13 cellular contexts compared by ENCODE assay signal in the genomic region with DNA sequence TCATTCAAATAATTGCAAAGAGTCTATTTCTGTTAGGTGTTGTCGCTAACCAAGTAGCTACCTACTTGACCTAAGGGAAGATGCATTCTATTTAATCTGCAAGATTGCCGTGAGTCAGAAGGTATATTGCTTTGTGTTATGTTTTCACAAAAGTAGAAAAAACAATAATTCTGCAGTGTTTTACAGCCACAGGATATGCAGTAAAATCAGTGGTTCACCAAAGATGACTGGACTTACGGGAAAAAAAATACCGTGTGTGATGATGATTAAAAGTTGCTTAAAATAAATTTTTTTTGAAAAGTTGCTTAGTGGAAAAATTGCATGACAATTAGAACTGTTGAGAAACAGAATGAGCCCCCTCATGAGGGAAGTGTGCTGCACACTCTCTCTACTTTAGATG.
"Had no signal": no experiment of that assay in that cellular context is flagged by ENCODE, and none has a peak within 500 bp of the region (broad histone marks: within the 10 kb centered on the region; RNA-seq: fewer than 3 reads in every experiment).

No MANE protein-coding gene starts in this region.

- H3K4me3 ChIP-seq: ovary, tibial artery, vagina had no signal

- DNase-seq: activated CD8-positive, alpha-beta memory T cell treated with anti-CD3 and anti-CD28 coated beads, Interleukin-2, amount 10 ng/mL, durations not matched to agents 7 days and 5 days; activated gamma-delta T cell; activated T-cell treated with anti-CD3 and anti-CD28 coated beads, Interleukin-2, amount 50 U/mL, for 4 hours; aorta; erythroblast; hippocampal formation; left ventricle myocardium superior; mesendoderm; ovary; tibial artery had no signal

- H3K36me3 ChIP-seq: ovary, tibial artery, vagina had no signal

- H3K9me3 ChIP-seq: ovary, tibial artery, vagina had no signal

- H3K9me3 Mint-ChIP-seq: activated T-cell treated with anti-CD3 and anti-CD28 coated beads, Interleukin-2, amount 50 U/mL, for 4 hours; stimulated activated effector memory CD8-positive, alpha-beta T cell treated with anti-CD3 and anti-CD28 coated beads, Interleukin-12 subunit alpha, Interleukin-12 subunit beta, amount 100 ng/mL, for 72 hours had no signal

- H3K27ac ChIP-seq: ovary, tibial artery, vagina had no signal

- H3K27me3 Mint-ChIP-seq: activated CD8-positive, alpha-beta memory T cell treated with anti-CD3 and anti-CD28 coated beads, Interleukin-2, amount 10 ng/mL, durations not matched to agents 7 days and 5 days; activated naive CD8-positive, alpha-beta T cell had no signal

- H3K4me1 ChIP-seq: vagina had no signal

- H3K27me3 ChIP-seq: ovary, tibial artery, vagina had no signal

- H3K4me3 Mint-ChIP-seq: activated CD8-positive, alpha-beta memory T cell treated with anti-CD3 and anti-CD28 coated beads, Interleukin-2, amount 10 ng/mL, durations not matched to agents 7 days and 5 days; activated naive CD8-positive, alpha-beta T cell; activated T-cell treated with anti-CD3 and anti-CD28 coated beads, Interleukin-2, amount 50 U/mL, for 4 hours; stimulated activated effector memory CD8-positive, alpha-beta T cell treated with anti-CD3 and anti-CD28 coated beads, Interleukin-12 subunit alpha, Interleukin-12 subunit beta, amount 100 ng/mL, for 72 hours had no signal

- H3K36me3 Mint-ChIP-seq: stimulated activated effector memory CD8-positive, alpha-beta T cell treated with anti-CD3 and anti-CD28 coated beads, Interleukin-12 subunit alpha, Interleukin-12 subunit beta, amount 100 ng/mL, for 72 hours had no signal

- H3K27ac Mint-ChIP-seq: activated CD8-positive, alpha-beta memory T cell treated with anti-CD3 and anti-CD28 coated beads, Interleukin-2, amount 10 ng/mL, durations not matched to agents 7 days and 5 days; stimulated activated effector memory CD8-positive, alpha-beta T cell treated with anti-CD3 and anti-CD28 coated beads, Interleukin-12 subunit alpha, Interleukin-12 subunit beta, amount 100 ng/mL, for 72 hours had no signal
